In genomic region chr15:57122080-57122845, GRCh38 we compare ENCODE assay signal across 1 cellular context.
TF ChIP-seq lines count a peak whose summit lies in the region.

No MANE protein-coding gene starts in this region.

TF ChIP-seq in GM12878, 131 proteins besides CTCF, POLR2A, EP300 and RAD21 (continued from another document):
- TF ChIP-seq E2F4 (IDR thresholded peaks at IDR 0.05; ENCODE audit: low read depth, low read length) (no peak), GABPA (IDR thresholded peaks at IDR 0.05; ENCODE audit: low read depth) (no peak), SREBF1 (IDR thresholded peaks at IDR 0.05; ENCODE audit: low read length) (no peak), BHLHE40 (IDR thresholded peaks at IDR 0.05; ENCODE audit: borderline replicate concordance in 1 of 2, low read depth in 2 of 2, low read length in 1 of 2) (no peak), RB1 (IDR thresholded peaks at IDR 0.05; ENCODE audit: borderline replicate concordance) (no peak), HSF1 (IDR thresholded peaks at IDR 0.05; ENCODE audit: low read depth, low read length) (no peak), RUNX3 (IDR thresholded peaks at IDR 0.05; ENCODE audit: low read length) (no peak)
